In genomic region chr4:2241003-2241402, GRCh38 we compare ENCODE assay signal across 8 cellular contexts. TPM values are rescaled to one million over a fixed set of nuclear protein-coding genes. Genes with fewer than 3 reads are reported as not detected.
DNase-seq lines count a peak whose midpoint lies in the region; ATAC-seq and TF ChIP-seq lines count a peak whose summit lies in the region.

No MANE protein-coding gene starts in this region.

- BruUV-seq in PC-3 (replicated peaks; lab: Mats Ljungman, UMichigan): no TSS peak

- POLR2A ChIA-PET in PC-3 (lab: Charles Lee; ENCODE audit: unreplicated experiment): no interaction called here

- H3K4me1 ChIP-seq in DOHH2 (ENCODE audit: control insufficient read depth, low read length) (peaks cover 55% of the 10 kb centered on the region), PC-3 (ENCODE audit: insufficient read depth, low read length) (peaks cover 20% of the 10 kb centered on the region; the same call in 1 of the 2 replicates), parathyroid adenoma (peaks cover 5% of the 10 kb centered on the region)

- peak overlapping the region; percentile 91 for H3K4me3 ChIP-seq in DOHH2 (ENCODE audit: low read length)
- peak overlapping the region; percentile 92 for H3K4me3 ChIP-seq in PC-3 (ENCODE audit: low read length)
- H3K4me3 ChIP-seq in epithelial cell of esophagus (ENCODE audit: low read length): peak overlapping the region; percentile 88
- H3K4me3 ChIP-seq in parathyroid adenoma (ENCODE audit: low read depth, low read length): peak overlapping the region; percentile 79

- DNase-seq in PC-3: no peak
- DNase-seq in epithelial cell of esophagus (ENCODE audit: low read depth): no peak
- no peak for DNase-seq in COLO668 (lab: John Stamatoyannopoulos, UW; ENCODE audit: unreplicated experiment)
- no peak for DNase-seq in GM10266 (ENCODE audit: extremely low spot score)

- H3K36me3 ChIP-seq in DOHH2 (ENCODE audit: control insufficient read depth, low read length) (peaks cover 39% of the 10 kb centered on the region), PC-3 (ENCODE audit: low read depth, low read length) (no peaks in the 10 kb centered on the region; the same call in 1 of the 2 replicates), parathyroid adenoma (ENCODE audit: control insufficient read depth, insufficient read depth, low read length) (no peaks in the 10 kb centered on the region)

- CTCF ChIA-PET in PC-3 (lab: Charles Lee): no interaction called here

- ATAC-seq in PC-3 (no peak), HG02840 (IDR thresholded peaks at IDR 0.05; ENCODE audit: low FRiP score, unreplicated experiment) (no peak), HG02623 (IDR thresholded peaks at IDR 0.05; ENCODE audit: unreplicated experiment) (no peak)

- H3K9ac ChIP-seq in PC-3 (ENCODE audit: low read length) (peak overlapping the region; percentile 93), parathyroid adenoma (no peak overlapping the region)

- H4K20me1 ChIP-seq in DOHH2 (ENCODE audit: control insufficient read depth, insufficient read depth, low read depth, low read length) (peaks cover 31% of the 10 kb centered on the region), PC-3 (ENCODE audit: low read length) (peaks cover 16% of the 10 kb centered on the region)

- H3K4me2 ChIP-seq in DOHH2 (ENCODE audit: low read length) (peak overlapping the region; percentile 77), PC-3 (ENCODE audit: low read length) (peak overlapping the region; percentile 99), parathyroid adenoma (ENCODE audit: low read length) (peak overlapping the region; percentile 68)

- H3K79me2 ChIP-seq in DOHH2 (ENCODE audit: control insufficient read depth, low read length): peaks cover 55% of the 10 kb centered on the region
- H3K79me2 ChIP-seq in PC-3 (ENCODE audit: low read length): peaks cover 51% of the 10 kb centered on the region
- H3K79me2 ChIP-seq in parathyroid adenoma: peaks cover 7% of the 10 kb centered on the region

- H2AFZ ChIP-seq in PC-3 (ENCODE audit: low read length) (peak overlapping the region; percentile 77; the same call in 1 of the 2 replicates), parathyroid adenoma (no peak overlapping the region)

- intact Hi-C loops in PC-3 (cut with micrococcal nuclease): no loop called here

- H3K27me3 ChIP-seq in DOHH2 (ENCODE audit: control insufficient read depth, low read length) (no peaks in the 10 kb centered on the region), PC-3 (ENCODE audit: low read length) (no peaks in the 10 kb centered on the region), parathyroid adenoma (ENCODE audit: control insufficient read depth, insufficient read depth, low read length) (no peaks in the 10 kb centered on the region)

- H3K27ac ChIP-seq in DOHH2 (ENCODE audit: low read depth, low read length) (peak overlapping the region; percentile 60), PC-3 (ENCODE audit: low read length) (no peak overlapping the region), parathyroid adenoma (no peak overlapping the region)

- H3K9me2 ChIP-seq in DOHH2 (replicated peaks; ENCODE audit: control insufficient read depth, low read length) (no peaks in the 10 kb centered on the region), PC-3 (replicated peaks; ENCODE audit: low read length) (no peaks in the 10 kb centered on the region)

- no peaks in the 10 kb centered on the region for H3K9me3 ChIP-seq in DOHH2 (ENCODE audit: control insufficient read depth, insufficient read depth, low read length)
- no peaks in the 10 kb centered on the region for H3K9me3 ChIP-seq in PC-3 (ENCODE audit: low read length)
- no peaks in the 10 kb centered on the region for H3K9me3 ChIP-seq in parathyroid adenoma (ENCODE audit: control insufficient read depth, low read length)

- H3F3A ChIP-seq in DOHH2 (ENCODE audit: control insufficient read depth, insufficient read depth) (peaks cover 9% of the 10 kb centered on the region), PC-3 (ENCODE audit: low read length, unreplicated experiment) (no peaks in the 10 kb centered on the region)

- TF ChIP-seq CTCF in DOHH2 (IDR thresholded peaks at IDR 0.05; ENCODE audit: low read depth, low read length, poor library complexity, severe bottlenecking) (no peak), PC-3 (conservative IDR thresholded peaks at IDR 0.05; ENCODE audit: low read depth, low read length) (no peak), epithelial cell of esophagus (IDR thresholded peaks at IDR 0.05; ENCODE audit: insufficient read depth, low read depth, low read length, missing control alignments) (no peak), parathyroid adenoma (IDR thresholded peaks at IDR 0.05) (no peak), GM10266 (IDR thresholded peaks at IDR 0.05; ENCODE audit: control insufficient read depth, insufficient read depth, low read depth, missing control alignments) (no peak)

RNA-seq across cellular contexts. Expression of gene HAUS3, which starts 0.9 kb away (rescaled TPM):
- total RNA-seq in PC-3 (2014; rRNA removed): 6.2 and 9.5 TPM in 2 replicates

RNA-seq across cellular contexts. Expression of gene POLN, which starts 0.9 kb away (rescaled TPM):
- 0.26 and 1.5 TPM in 2 replicates for total RNA-seq in PC-3 (2014; rRNA removed)

RNA-seq across cellular contexts. Expression of gene MXD4, which starts 20.9 kb away (rescaled TPM):
- 18.9 and 27.6 TPM in 2 replicates for total RNA-seq in PC-3 (2014; rRNA removed)
